8 cellular contexts compared by ENCODE assay signal in genomic region chr5:54902817-54903473, GRCh38.
A peak's percentile ranks its signal among the peaks of the same experiment; 100 is the strongest.
DNase-seq lines count a peak whose midpoint lies in the region; ATAC-seq and TF ChIP-seq lines count a peak whose summit lies in the region.

No MANE protein-coding gene starts in this region.

- H3K9me3 ChIP-seq in mucosa of descending colon, result no peaks in the 10 kb centered on the region

- TF ChIP-seq CTCF in mucosa of descending colon (IDR thresholded peaks at IDR 0.05), result no peak

- H3K9me3 Mint-ChIP-seq in T-helper 1 cell treated with Interleukin-12 subunit alpha and Interleukin-12 subunit beta and Interleukin-4 antibody, amounts not matched to agents 30 μg/mL and 1 μg/mL, for 36 hours, result no peaks in the 10 kb centered on the region

- peaks cover 26% of the 10 kb centered on the region for H3K4me1 Mint-ChIP-seq in T-helper 1 cell treated with Interleukin-12 subunit alpha and Interleukin-12 subunit beta and Interleukin-4 antibody, amounts not matched to agents 30 μg/mL and 1 μg/mL, for 36 hours (ENCODE audit: low read depth)

- peak overlapping the region; percentile 64 for H3K4me3 Mint-ChIP-seq in T-helper 1 cell treated with Interleukin-12 subunit alpha and Interleukin-12 subunit beta and Interleukin-4 antibody, amounts not matched to agents 30 μg/mL and 1 μg/mL, for 36 hours

- H3K4me1 ChIP-seq in mucosa of descending colon (ENCODE audit: low read depth), result no peaks in the 10 kb centered on the region

- peak overlapping the region; percentile 33 for H3K27ac Mint-ChIP-seq in T-helper 1 cell treated with Interleukin-12 subunit alpha and Interleukin-12 subunit beta and Interleukin-4 antibody, amounts not matched to agents 30 μg/mL and 1 μg/mL, for 36 hours

- peak; percentile 89 for DNase-seq in DMS 273 treated with DMSO at 0.1 percent for 48 hours (lab: John Stamatoyannopoulos, UW)
- DNase-seq in mucosa of descending colon, result peak in 1 of 3 donors; percentile 10
- DNase-seq in Right ventricle myocardium superior, result no peak
- DNase-seq in AG08396 (ENCODE audit: low spot score), result no peak
- DNase-seq in hypothalamus (lab: John Stamatoyannopoulos, UW), result no peak

- no peaks in the 10 kb centered on the region for H3K36me3 ChIP-seq in mucosa of descending colon (ENCODE audit: low read depth)

- ATAC-seq in GM19397 (IDR thresholded peaks at IDR 0.05; ENCODE audit: unreplicated experiment), result peak; percentile 99
- peak; percentile 99 for ATAC-seq in HG03378 (IDR thresholded peaks at IDR 0.05; ENCODE audit: unreplicated experiment)
- ATAC-seq in mucosa of descending colon, result peak; percentile 67
- ATAC-seq in Right ventricle myocardium superior (ENCODE audit: poor library complexity), result no peak

- no peak overlapping the region for H3K4me3 ChIP-seq in mucosa of descending colon

- intact Hi-C loops in mucosa of descending colon (cut with DNase I, micrococcal nuclease) (loop anchor here (10.0 kb wide), 1 partner anchor 242 kb away; no protein-coding TSS in a partner anchor), Right ventricle myocardium superior (cut with DNase I) (no loop called here)

- peaks cover 45% of the 10 kb centered on the region for H3K27me3 Mint-ChIP-seq in T-helper 1 cell treated with Interleukin-12 subunit alpha and Interleukin-12 subunit beta and Interleukin-4 antibody, amounts not matched to agents 30 μg/mL and 1 μg/mL, for 36 hours (ENCODE audit: low read depth)

- H3K36me3 Mint-ChIP-seq in T-helper 1 cell treated with Interleukin-12 subunit alpha and Interleukin-12 subunit beta and Interleukin-4 antibody, amounts not matched to agents 30 μg/mL and 1 μg/mL, for 36 hours (ENCODE audit: low read depth), result peaks cover 1% of the 10 kb centered on the region
